ENCODE assay signal across 16 cellular contexts in the genomic region with DNA sequence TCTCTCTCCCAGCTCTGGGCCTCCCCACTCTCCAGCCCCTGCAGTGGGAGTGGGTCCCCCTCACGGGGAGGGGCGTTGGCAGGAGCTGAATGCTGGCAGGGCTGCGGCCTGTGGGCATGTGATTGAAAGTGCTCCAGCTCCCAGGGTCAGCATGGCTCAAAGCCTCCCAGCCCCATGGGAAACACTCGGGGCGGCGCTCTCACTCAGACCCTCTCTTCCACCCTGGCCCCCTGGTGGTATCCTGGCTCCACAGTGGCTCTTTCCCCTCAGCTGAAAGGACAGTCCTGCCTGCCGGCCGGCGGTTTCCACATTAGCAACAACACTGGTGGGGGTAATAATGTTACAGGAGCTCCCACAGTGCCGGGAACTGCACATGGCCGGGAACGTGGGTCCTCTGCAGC. TPM values are rescaled to one million over a fixed set of nuclear protein-coding genes. Genes with fewer than 3 reads are reported as not detected.
DNase-seq lines count a peak whose midpoint lies in the region; ATAC-seq and TF ChIP-seq lines count a peak whose summit lies in the region.
"Had no signal": no experiment of that assay in that cellular context is flagged by ENCODE, and none has a peak within 500 bp of the region (broad histone marks: within the 10 kb centered on the region; RNA-seq: fewer than 3 reads in every experiment).

No MANE protein-coding gene starts in this region.

- H3K4me1 ChIP-seq in esophagus muscularis mucosa (peaks cover 73 to 91% (median 80%) of the 10 kb centered on the region in 4 donors), thoracic aorta (ENCODE audit: control insufficient read depth in 1 of 2, low read depth in 2 of 2) (peaks cover 33 to 59% of the 10 kb centered on the region in 2 donors)

- DNase-seq in WERI-Rb-1 (no peak), esophagus muscularis mucosa (ENCODE audit: extremely low spot score) (no peak), middle frontal gyrus (ENCODE audit: extremely low spot score, low spot score) (peak; percentile 59), thoracic aorta (ENCODE audit: low spot score) (no peak), epidermal melanocyte (ENCODE audit: insufficient read length, low spot score) (no peak)
- no peak for DNase-seq in activated naive CD4-positive, alpha-beta T cell treated with Interleukin-2 at 50 U/mL for 16 hours
- DNase-seq in activated T-cell treated with anti-CD3 and anti-CD28 coated beads, Interleukin-2, amount 50 U/mL, for 48 hours = no peak
- DNase-seq: DMS79 treated with DMSO at 0.1 percent for 48 hours, mesenchymal stem cell, NCI-H1105 treated with DMSO at 0.1 percent for 48 hours, NCI-H2227 treated with DMSO at 0.1 percent for 48 hours had no signal

- no peak for TF ChIP-seq POLR2A in esophagus muscularis mucosa (IDR thresholded peaks at IDR 0.05; ENCODE audit: low read depth)

- no peaks in the 10 kb centered on the region for H3K9me3 ChIP-seq in WERI-Rb-1 (ENCODE audit: severe bottlenecking)
- no peaks in the 10 kb centered on the region for H3K9me3 ChIP-seq in esophagus muscularis mucosa
- no peaks in the 10 kb centered on the region for H3K9me3 ChIP-seq in thoracic aorta
- H3K9me3 ChIP-seq: BLaER1 treated with 17β-estradiol and CSF1 and Interleukin-3, amounts not matched to agents 10 nM and 100 nM; prostate gland had no signal

- intact Hi-C loops in esophagus muscularis mucosa (cut with DNase I) = no loop called here

- ATAC-seq in thoracic aorta (ENCODE audit: insufficient number of reproducible peaks, low FRiP score, low read depth) (no peak), HG02759 (IDR thresholded peaks at IDR 0.05; ENCODE audit: unreplicated experiment) (no peak)
- ATAC-seq: activated CD4-positive, CD25-positive, alpha-beta regulatory T cell treated with anti-CD3 and anti-CD28 coated beads, Interleukin-2, amount 50 U/mL, for 24 hours had no signal

- 67% methylated on average over 2 of the region's 12 CpGs for WGBS in esophagus muscularis mucosa

- no peak for TF ChIP-seq EP300 in esophagus muscularis mucosa (IDR thresholded peaks at IDR 0.05)

- H3K4me3 ChIP-seq in WERI-Rb-1 (ENCODE audit: low read depth, low read length) (no peak overlapping the region), esophagus muscularis mucosa (no peak overlapping the region), thoracic aorta (no peak overlapping the region)
- H3K4me3 ChIP-seq: BLaER1 treated with 17β-estradiol and CSF1 and Interleukin-3, amounts not matched to agents 10 nM and 100 nM; prostate gland had no signal

- 0 out of 2 replicates have a peak, but pooled peaks have one; percentile 15 for TF ChIP-seq CTCF in WERI-Rb-1 (IDR thresholded peaks at IDR 0.05; ENCODE audit: low read depth, low read length)
- peak in 1 of 3 experiments; percentile 14 for TF ChIP-seq CTCF in esophagus muscularis mucosa (IDR thresholded peaks at IDR 0.05)
- TF ChIP-seq CTCF in thoracic aorta (IDR thresholded peaks at IDR 0.05) = peak; percentile 32

- H3K27me3 ChIP-seq in WERI-Rb-1 (ENCODE audit: insufficient read depth, low read depth, severe bottlenecking) (no peaks in the 10 kb centered on the region), esophagus muscularis mucosa (no peaks in the 10 kb centered on the region), thoracic aorta (replicated peaks; ENCODE audit: insufficient read depth) (no peaks in the 10 kb centered on the region)
- H3K27me3 ChIP-seq: BLaER1 treated with 17β-estradiol and CSF1 and Interleukin-3, amounts not matched to agents 10 nM and 100 nM had no signal

- H3K36me3 ChIP-seq in WERI-Rb-1 (peaks cover 49% of the 10 kb centered on the region), esophagus muscularis mucosa (peaks cover 19 to 94% (median 74%) of the 10 kb centered on the region in 4 donors), thoracic aorta (peaks cover 11% of the 10 kb centered on the region)
- H3K36me3 ChIP-seq: prostate gland had no signal

- H3K27ac ChIP-seq in WERI-Rb-1 (no peak overlapping the region), esophagus muscularis mucosa (replicated peaks in 1 of 4) (peak overlapping the region; percentile 55 to 79 (median 60)), thoracic aorta (peak overlapping the region; percentile 49 to 64)
- H3K27ac ChIP-seq: BLaER1 treated with 17β-estradiol and CSF1 and Interleukin-3, amounts not matched to agents 10 nM and 100 nM; epithelial cell of prostate; prostate gland had no signal

RNA-seq across cellular contexts. Expression of gene POLR3H, which starts 35.5 kb away (rescaled TPM):
- total RNA-seq in esophagus muscularis mucosa (10 to 100 TPM; 20.9 to 28.2 (median 23.0) TPM), thoracic aorta (10 to 100 TPM; 17.6 to 38.1 TPM)

RNA-seq across cellular contexts. Expression of gene ACO2, which starts 39.9 kb away (rescaled TPM):
- total RNA-seq in esophagus muscularis mucosa (100 to 1,000 TPM; 141 to 214 (median 166) TPM), thoracic aorta (10 to 100 TPM; 52.1 to 57.8 TPM)

RNA-seq across cellular contexts. Expression of gene PHF5A, which starts 40.3 kb away (rescaled TPM):
- total RNA-seq in esophagus muscularis mucosa (10 to 100 TPM; 36.5 to 46.1 (median 42.2) TPM), thoracic aorta (10 to 100 TPM; 13.8 to 28.7 TPM)

RNA-seq across cellular contexts. Expression of gene CSDC2, which starts 52.0 kb away (rescaled TPM):
- total RNA-seq in esophagus muscularis mucosa = 10 to 100 TPM in 1 of 4 donors, 1 to 10 TPM in 3; 2.9 to 12.4 (median 7.1) TPM
- 100 to 1,000 TPM in 1 of 2 donors, 10 to 100 TPM in 1; 73.2 to 112 TPM for total RNA-seq in thoracic aorta
